1 cellular context compared by ENCODE assay signal in the genomic region with DNA sequence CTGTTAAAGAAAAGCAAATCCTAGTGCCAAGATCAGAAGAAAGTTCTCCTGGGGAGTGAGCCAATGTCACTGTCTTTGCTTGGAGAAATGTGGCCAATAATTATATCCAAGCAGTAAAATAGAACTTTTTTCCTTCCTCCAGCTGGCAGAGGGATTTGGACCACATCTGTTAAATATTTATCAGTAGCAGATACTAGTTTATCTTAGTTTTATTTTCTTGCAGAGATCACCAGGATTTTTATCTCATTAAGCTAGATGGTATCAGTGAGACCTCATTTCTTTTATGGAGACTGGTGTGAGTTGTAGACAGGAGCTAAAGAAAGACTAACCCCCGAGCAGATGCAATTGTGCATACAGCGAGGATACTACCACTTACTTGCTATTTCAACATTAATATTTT.
TF ChIP-seq lines count a peak whose summit lies in the region.

No MANE protein-coding gene starts in this region.

TF ChIP-seq in H1, 55 proteins besides CTCF, POLR2A, EP300 and RAD21 (continued from another document):
- no peak for TF ChIP-seq BRCA1 (IDR thresholded peaks at IDR 0.05; ENCODE audit: low read depth, low read length)
- TF ChIP-seq TEAD4 (IDR thresholded peaks at IDR 0.05; ENCODE audit: low read depth, low read length): no peak
- TF ChIP-seq KDM5A (IDR thresholded peaks at IDR 0.05; ENCODE audit: low read length): no peak
- no peak for TF ChIP-seq CEBPB (IDR thresholded peaks at IDR 0.05; ENCODE audit: low read depth, low read length)
- TF ChIP-seq RBBP5 (IDR thresholded peaks at IDR 0.05; ENCODE audit: borderline replicate concordance, low read depth, low read length): no peak
- TF ChIP-seq, protein P1, sequence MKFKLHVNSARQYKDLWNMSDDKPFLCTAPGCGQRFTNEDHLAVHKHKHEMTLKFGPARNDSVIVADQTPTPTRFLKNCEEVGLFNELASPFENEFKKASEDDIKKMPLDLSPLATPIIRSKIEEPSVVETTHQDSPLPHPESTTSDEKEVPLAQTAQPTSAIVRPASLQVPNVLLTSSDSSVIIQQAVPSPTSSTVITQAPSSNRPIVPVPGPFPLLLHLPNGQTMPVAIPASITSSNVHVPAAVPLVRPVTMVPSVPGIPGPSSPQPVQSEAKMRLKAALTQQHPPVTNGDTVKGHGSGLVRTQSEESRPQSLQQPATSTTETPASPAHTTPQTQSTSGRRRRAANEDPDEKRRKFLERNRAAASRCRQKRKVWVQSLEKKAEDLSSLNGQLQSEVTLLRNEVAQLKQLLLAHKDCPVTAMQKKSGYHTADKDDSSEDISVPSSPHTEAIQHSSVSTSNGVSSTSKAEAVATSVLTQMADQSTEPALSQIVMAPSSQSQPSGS (IDR thresholded peaks at IDR 0.05; ENCODE audit: low read length): no peak
- no peak for TF ChIP-seq BACH1 (IDR thresholded peaks at IDR 0.05; ENCODE audit: low read length)
- no peak for TF ChIP-seq NANOG (IDR thresholded peaks at IDR 0.05; ENCODE audit: insufficient read depth, low read depth, low read length, poor library complexity, severe bottlenecking)
- TF ChIP-seq CBX8 (IDR thresholded peaks at IDR 0.05; ENCODE audit: borderline replicate concordance, low read depth, low read length): no peak
- TF ChIP-seq SIX5 (IDR thresholded peaks at IDR 0.05; ENCODE audit: low read depth, low read length): no peak
- no peak for TF ChIP-seq KDM1A (IDR thresholded peaks at IDR 0.05; ENCODE audit: borderline replicate concordance, low read length)
- TF ChIP-seq JUND (IDR thresholded peaks at IDR 0.05; ENCODE audit: low read length): no peak
- no peak for TF ChIP-seq GABPA (IDR thresholded peaks at IDR 0.05; ENCODE audit: borderline replicate concordance, insufficient read depth, low read length)
TF ChIP-seq in H1: peak in this region for 0.
